7 cellular contexts compared by ENCODE assay signal in the genomic region with DNA sequence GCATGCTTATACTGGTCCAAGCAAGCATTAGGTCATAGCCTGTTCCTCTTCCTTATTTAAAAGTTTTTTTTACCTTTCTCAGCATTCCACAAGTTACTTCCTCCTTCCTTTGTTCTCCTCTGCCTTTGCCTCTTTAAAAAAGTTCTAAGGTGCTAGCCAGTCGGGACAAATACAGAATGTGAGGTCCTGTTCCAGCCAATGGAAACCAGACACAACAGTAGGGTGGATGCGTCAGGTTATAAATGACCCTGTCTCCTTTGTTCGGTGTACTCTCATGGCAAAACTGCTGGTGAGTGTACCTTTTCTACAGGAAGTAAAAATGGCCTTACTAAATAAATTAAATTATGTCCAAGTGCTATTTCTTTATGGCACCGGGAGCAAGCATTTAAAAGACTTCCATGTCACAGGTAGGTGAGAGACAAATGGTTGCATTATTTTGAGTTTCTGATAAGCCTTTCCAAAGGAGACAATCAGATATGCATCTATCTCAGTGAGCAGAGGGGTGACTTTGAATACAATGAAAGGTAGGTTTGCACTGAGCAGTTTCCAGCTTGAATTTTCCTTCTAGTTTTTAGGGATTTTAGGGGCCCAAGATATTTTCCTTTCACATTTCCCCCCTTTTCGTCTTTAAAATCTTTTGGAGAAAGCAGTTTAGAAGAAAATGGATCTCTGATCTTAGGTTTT.
DNase-seq lines count a peak whose midpoint lies in the region; ATAC-seq and TF ChIP-seq lines count a peak whose summit lies in the region.
"Not testable (repeated sequence)": the region's sequence is repeated elsewhere in the genome, so short reads cannot be mapped to it uniquely, and the experiment has no call there.

No MANE protein-coding gene starts in this region.

- not testable (repeated sequence) for H3K4me3 ChIP-seq in mucosa of descending colon; urinary bladder (ENCODE audit: low read depth, low read length)
- H3K4me3 ChIP-seq in prostate gland, result peak overlapping the region; percentile 6 to 19

- ATAC-seq in WTC11, foreskin keratinocyte: not testable (repeated sequence)
- peak; percentile 61 for ATAC-seq in mucosa of descending colon

- peaks cover 12% of the 10 kb centered on the region for H3K4me1 ChIP-seq in foreskin keratinocyte
- not testable (repeated sequence) for H3K4me1 ChIP-seq in mucosa of descending colon (ENCODE audit: low read depth); prostate gland (replicated peaks); urinary bladder (ENCODE audit: insufficient read depth)

- 38% methylated on average over 5 of the region's 5 CpGs for WGBS in prostate gland
- 63% methylated on average over 5 of the region's 5 CpGs for WGBS in urinary bladder

- TF ChIP-seq CTCF in WTC11 (IDR thresholded peaks at IDR 0.05); endothelial cell (IDR thresholded peaks at IDR 0.05; ENCODE audit: unreplicated experiment); foreskin keratinocyte (conservative IDR thresholded peaks at IDR 0.05); mucosa of descending colon (IDR thresholded peaks at IDR 0.05); prostate gland (IDR thresholded peaks at IDR 0.05): not testable (repeated sequence)

- in situ Hi-C loops in KBM-7 (cut with MboI; ENCODE audit: low pct_unique_long_range_greater_than_20kb, low sequenced_read_pairs), result not testable (repeated sequence)

- H3K4me3 Mint-ChIP-seq in WTC11; endothelial cell (ENCODE audit: unreplicated experiment): not testable (repeated sequence)

- not testable (repeated sequence) for H3K27me3 ChIP-seq in foreskin keratinocyte; prostate gland (replicated peaks; ENCODE audit: insufficient read depth)

- H3K27ac ChIP-seq in foreskin keratinocyte (peak overlapping the region; percentile 31), prostate gland (peak overlapping the region; percentile 74 to 81), urinary bladder (ENCODE audit: low read depth) (peak overlapping the region; percentile 66)

- not testable (repeated sequence) for H3K9me3 ChIP-seq in mucosa of descending colon, prostate gland

- peaks cover 44% of the 10 kb centered on the region for H3K36me3 Mint-ChIP-seq in WTC11
- H3K36me3 Mint-ChIP-seq in endothelial cell (ENCODE audit: low read depth, unreplicated experiment), result not testable (repeated sequence)

- TF ChIP-seq POLR2A in prostate gland (IDR thresholded peaks at IDR 0.05), result peak; percentile 69

- peaks cover 38% of the 10 kb centered on the region for H3K9me3 Mint-ChIP-seq in WTC11
- H3K9me3 Mint-ChIP-seq in endothelial cell (ENCODE audit: unreplicated experiment), result not testable (repeated sequence)

- not testable (repeated sequence) for H3K36me3 ChIP-seq in mucosa of descending colon (ENCODE audit: low read depth); prostate gland; urinary bladder (ENCODE audit: insufficient read depth)

- H3K27me3 Mint-ChIP-seq in WTC11 (ENCODE audit: low read depth), result peaks cover 16% of the 10 kb centered on the region
- not testable (repeated sequence) for H3K27me3 Mint-ChIP-seq in endothelial cell (ENCODE audit: unreplicated experiment)

- peak; percentile 27 for DNase-seq in KBM-7
- DNase-seq in WTC11 (ENCODE audit: low spot score); endothelial cell (ENCODE audit: low spot score): not testable (repeated sequence)
- DNase-seq in foreskin keratinocyte, result peak; percentile 88 to 94
- DNase-seq in mucosa of descending colon, result peak in 1 of 3 donors; percentile 62
- DNase-seq in prostate gland (ENCODE audit: low spot score), result peak; percentile 73

- H3K27ac Mint-ChIP-seq in WTC11, result peak overlapping the region; percentile 4; the same call in 1 of the 2 replicates
- peak overlapping the region; percentile 62 for H3K27ac Mint-ChIP-seq in endothelial cell (ENCODE audit: unreplicated experiment)

- CTCF ChIA-PET in WTC11 (lab: Charles Lee), result interaction anchor here (0.8 to 1.3 kb wide), 2 partner anchors 159 to 220 kb away, joined by 3 to 4 read pairs; no protein-coding TSS in a partner anchor

- peaks cover 16% of the 10 kb centered on the region for H3K4me1 Mint-ChIP-seq in WTC11
- peaks cover 18% of the 10 kb centered on the region for H3K4me1 Mint-ChIP-seq in endothelial cell (ENCODE audit: unreplicated experiment)

- POLR2A ChIA-PET in WTC11 (lab: Charles Lee), result not testable (repeated sequence)

- intact Hi-C loops in mucosa of descending colon (cut with DNase I, micrococcal nuclease), result loop anchor here in 1 of 2 donors (10.0 kb wide), 1 partner anchor 158 kb away; the partner anchor contains the start of gene PDE9A
- intact Hi-C loops in prostate gland (cut with DNase I), result not testable (repeated sequence)
